ENCODE assay signal across 16 cellular contexts in the genomic region with DNA sequence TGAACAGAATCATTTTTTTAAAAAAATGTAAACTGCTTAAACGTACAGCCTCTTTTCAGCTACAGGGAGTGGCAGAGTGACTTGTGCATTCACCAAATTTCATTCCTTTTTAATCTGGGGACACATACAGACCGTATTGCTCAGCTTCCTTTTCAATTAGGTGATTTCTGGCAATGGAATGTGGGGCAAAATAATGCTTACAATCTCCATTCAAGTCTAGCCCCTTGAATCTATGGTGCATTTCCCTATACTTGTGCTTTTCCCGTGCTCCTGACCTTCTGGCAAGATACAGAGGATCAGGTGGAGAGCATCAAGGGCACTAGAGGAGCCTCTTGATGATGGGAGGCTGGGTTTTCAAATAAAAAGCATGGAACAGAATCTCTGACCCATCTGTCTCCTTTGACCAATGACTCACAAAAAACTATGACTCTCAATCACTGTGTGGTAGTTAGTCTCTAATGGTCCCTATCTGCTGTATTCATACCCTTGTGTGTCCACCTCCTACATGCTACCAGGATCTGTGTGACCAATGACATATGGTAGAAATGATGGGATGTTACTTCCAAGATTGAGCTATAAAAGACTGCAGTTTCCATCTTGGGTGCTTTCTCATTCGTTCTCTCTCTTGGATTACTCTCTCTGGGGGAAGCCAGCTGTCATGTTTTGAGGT.
A peak's percentile ranks its signal among the peaks of the same experiment; 100 is the strongest.
DNase-seq lines count a peak whose midpoint lies in the region; ATAC-seq and TF ChIP-seq lines count a peak whose summit lies in the region.
"Had no signal": no experiment of that assay in that cellular context is flagged by ENCODE, and none has a peak within 500 bp of the region (broad histone marks: within the 10 kb centered on the region; RNA-seq: fewer than 3 reads in every experiment).

No MANE protein-coding gene starts in this region.

- DNase-seq in ELR (ENCODE audit: low read depth) (peak; percentile 78), NCI-H524 (lab: John Stamatoyannopoulos, UW) (peak; percentile 69 to 88), endodermal cell (peak; percentile 25), pons (ENCODE audit: low spot score) (peak; percentile 12), GM10266 (ENCODE audit: extremely low spot score) (no peak)
- DNase-seq in activated T-cell treated with anti-CD3 and anti-CD28 coated beads, Interleukin-2, amount 50 U/mL, for 1 hour, result no peak
- DNase-seq: central memory CD4-positive, alpha-beta T cell; esophagus squamous epithelium; H9; left colon; NCI-H446; ovary; stimulated activated naive B cell treated with anti-CD40 and anti-IgM and Interleukin-4, amounts not matched to agents 10 μg/mL and 1 μg/mL and 100 μg/mL, for 72 hours had no signal

- no peaks in the 10 kb centered on the region for H3K27me3 ChIP-seq in endodermal cell (ENCODE audit: control insufficient read depth, insufficient read depth, low read length, poor library complexity, severe bottlenecking)
- H3K27me3 ChIP-seq: esophagus squamous epithelium, ovary had no signal

- peaks cover 2% of the 10 kb centered on the region for H3K9me3 Mint-ChIP-seq in endodermal cell
- H3K9me3 Mint-ChIP-seq: H9; stimulated activated naive B cell treated with anti-CD40 and anti-IgM and Interleukin-4, amounts not matched to agents 10 μg/mL and 1 μg/mL and 100 μg/mL, for 72 hours had no signal

- H3K9me3 ChIP-seq in endodermal cell (ENCODE audit: control insufficient read depth, low read length), result no peaks in the 10 kb centered on the region
- H3K9me3 ChIP-seq: esophagus squamous epithelium, ovary had no signal

- peaks cover 19% of the 10 kb centered on the region for H3K4me1 Mint-ChIP-seq in endodermal cell

- H3K9ac ChIP-seq in endodermal cell (ENCODE audit: extremely low read depth, low read length, poor library complexity, severe bottlenecking), result no peak overlapping the region

- H3K36me3 ChIP-seq in endodermal cell (ENCODE audit: control insufficient read depth, insufficient read depth, low read length), result no peaks in the 10 kb centered on the region
- H3K36me3 ChIP-seq: esophagus squamous epithelium, ovary had no signal

- H3K4me3 ChIP-seq in endodermal cell (ENCODE audit: low read length), result no peak overlapping the region
- H3K4me3 ChIP-seq: esophagus squamous epithelium, ovary had no signal

- no peak overlapping the region for H3K27ac ChIP-seq in endodermal cell (ENCODE audit: low read depth, low read length)
- H3K27ac ChIP-seq: esophagus squamous epithelium, ovary had no signal

- no peaks in the 10 kb centered on the region for H3K36me3 Mint-ChIP-seq in endodermal cell (ENCODE audit: low read depth)

- no peak for ATAC-seq in HG02642 (IDR thresholded peaks at IDR 0.05; ENCODE audit: poor library complexity, unreplicated experiment)
- no peak for ATAC-seq in HG03139 (IDR thresholded peaks at IDR 0.05; ENCODE audit: unreplicated experiment)
- ATAC-seq: activated CD4-positive, CD25-positive, alpha-beta regulatory T cell treated with anti-CD3 and anti-CD28 coated beads, Interleukin-2, amount 50 U/mL, for 24 hours; left colon; stimulated activated naive B cell treated with anti-CD40 and anti-IgM and Interleukin-4, amounts not matched to agents 10 μg/mL and 1 μg/mL and 100 μg/mL, for 72 hours had no signal

- 90 to 95% methylated on average over 3 to 4 of the region's 4 CpGs for WGBS in endodermal cell (ENCODE audit: insufficient coverage in 1 of 2, insufficient read length in 1 of 2), 2 experiments

- TF ChIP-seq CTCF in endodermal cell (conservative IDR thresholded peaks at IDR 0.05) (no peak), GM10266 (IDR thresholded peaks at IDR 0.05; ENCODE audit: control insufficient read depth, insufficient read depth, low read depth, missing control alignments) (no peak)

- H3K27me3 Mint-ChIP-seq in endodermal cell (ENCODE audit: insufficient read depth), result no peaks in the 10 kb centered on the region
- H3K27me3 Mint-ChIP-seq: stimulated activated naive B cell treated with anti-CD40 and anti-IgM and Interleukin-4, amounts not matched to agents 10 μg/mL and 1 μg/mL and 100 μg/mL, for 72 hours had no signal

- H3K4me1 ChIP-seq in endodermal cell (ENCODE audit: control insufficient read depth, insufficient read depth, low read length), result peaks cover 9% of the 10 kb centered on the region

- H3K4me3 Mint-ChIP-seq in endodermal cell, result no peak overlapping the region
- H3K4me3 Mint-ChIP-seq: H9; stimulated activated naive B cell treated with anti-CD40 and anti-IgM and Interleukin-4, amounts not matched to agents 10 μg/mL and 1 μg/mL and 100 μg/mL, for 72 hours had no signal

- H3K27ac Mint-ChIP-seq in endodermal cell, result no peak overlapping the region
- H3K27ac Mint-ChIP-seq: H9; stimulated activated naive B cell treated with anti-CD40 and anti-IgM and Interleukin-4, amounts not matched to agents 10 μg/mL and 1 μg/mL and 100 μg/mL, for 72 hours had no signal

Comparison
In these comparisons a context has a peak if more than half of its experiments do, and no peak if none do; other contexts are left out.
1. DNase-seq: peak in ELR (single experiment), NCI-H524 (2 of 2), endodermal cell (single experiment) and pons (single experiment); none in GM10266 (single experiment) and activated T-cell treated with anti-CD3 and anti-CD28 coated beads, Interleukin-2, amount 50 U/mL, for 1 hour (single experiment).